10 cellular contexts compared by ENCODE assay signal in genomic region chr9:129038109-129038852, GRCh38. TPM values are rescaled to one million over a fixed set of nuclear protein-coding genes. Genes with fewer than 3 reads are reported as not detected.
DNase-seq lines count a peak whose midpoint lies in the region; ATAC-seq, FAIRE-seq and TF ChIP-seq lines count a peak whose summit lies in the region.
"Had no signal": no experiment of that assay in that cellular context is flagged by ENCODE, and none has a peak within 500 bp of the region (broad histone marks: within the 10 kb centered on the region; RNA-seq: fewer than 3 reads in every experiment).

No MANE protein-coding gene starts in this region.

- peaks cover 30% of the 10 kb centered on the region for H3K4me1 Mint-ChIP-seq in activated naive CD4-positive, alpha-beta T cell treated with anti-CD3 and anti-CD28 coated beads for 36 hours (ENCODE audit: low read depth)
- H3K4me1 Mint-ChIP-seq in mesothelial cell of epicardium: peaks cover 24% of the 10 kb centered on the region

- CTCF ChIA-PET in activated naive CD4-positive, alpha-beta T cell treated with anti-CD3 and anti-CD28 coated beads for 36 hours (lab: Charles Lee): interaction anchor here (0.5 to 1.2 kb wide), 2 partner anchors 10 to 50 kb away, joined by 3 to 6 read pairs; partner anchors contain the start of gene SH3GLB2

- H3K27ac Mint-ChIP-seq in activated naive CD4-positive, alpha-beta T cell treated with anti-CD3 and anti-CD28 coated beads for 36 hours: no peak overlapping the region
- peak overlapping the region in 1 of 2 donors; percentile 44 for H3K27ac Mint-ChIP-seq in activated naive CD4-positive, alpha-beta T cell treated with anti-CD3 and anti-CD28 coated beads, Interleukin-2, amount 50 U/mL, for 72 hours
- H3K27ac Mint-ChIP-seq in mesothelial cell of epicardium: peak overlapping the region; percentile 47

- peaks cover 13% of the 10 kb centered on the region for H3K36me3 Mint-ChIP-seq in activated naive CD4-positive, alpha-beta T cell treated with anti-CD3 and anti-CD28 coated beads for 36 hours (ENCODE audit: low read depth)
- H3K36me3 Mint-ChIP-seq in activated naive CD4-positive, alpha-beta T cell treated with anti-CD3 and anti-CD28 coated beads, Interleukin-2, amount 50 U/mL, for 72 hours: peaks cover 6 to 7% of the 10 kb centered on the region in 2 donors
- H3K36me3 Mint-ChIP-seq in mesothelial cell of epicardium: peaks cover 4% of the 10 kb centered on the region

- ATAC-seq in activated naive CD4-positive, alpha-beta T cell treated with anti-CD3 and anti-CD28 coated beads, Interleukin-2, amount 50 U/mL, for 72 hours: no peak
- ATAC-seq: left lung had no signal

- no peaks in the 10 kb centered on the region for H3K36me3 ChIP-seq in urinary bladder (ENCODE audit: insufficient read depth)

- FAIRE-seq in frontal cortex (lab: Jason Lieb, UNC): no peak

- TF ChIP-seq CTCF in cardiac fibroblast (IDR thresholded peaks at IDR 0.05; ENCODE audit: low read depth, low read length) (no peak), mesothelial cell of epicardium (IDR thresholded peaks at IDR 0.05; ENCODE audit: unreplicated experiment) (no peak)

- peak overlapping the region; percentile 98 for H3K4me3 Mint-ChIP-seq in activated naive CD4-positive, alpha-beta T cell treated with anti-CD3 and anti-CD28 coated beads for 36 hours
- peak overlapping the region; percentile 93 for H3K4me3 Mint-ChIP-seq in mesothelial cell of epicardium

- peaks cover 2% of the 10 kb centered on the region for H3K4me1 ChIP-seq in urinary bladder (ENCODE audit: insufficient read depth)

- H3K9me3 Mint-ChIP-seq in activated naive CD4-positive, alpha-beta T cell treated with anti-CD3 and anti-CD28 coated beads for 36 hours: no peaks in the 10 kb centered on the region
- no peaks in the 10 kb centered on the region for H3K9me3 Mint-ChIP-seq in activated naive CD4-positive, alpha-beta T cell treated with anti-CD3 and anti-CD28 coated beads, Interleukin-2, amount 50 U/mL, for 72 hours
- no peaks in the 10 kb centered on the region for H3K9me3 Mint-ChIP-seq in mesothelial cell of epicardium

- H3K27me3 Mint-ChIP-seq in activated naive CD4-positive, alpha-beta T cell treated with anti-CD3 and anti-CD28 coated beads for 36 hours (ENCODE audit: low read depth): no peaks in the 10 kb centered on the region
- H3K27me3 Mint-ChIP-seq in mesothelial cell of epicardium (ENCODE audit: low read depth): no peaks in the 10 kb centered on the region

- intact Hi-C loops in activated naive CD4-positive, alpha-beta T cell treated with anti-CD3 and anti-CD28 coated beads for 36 hours (cut with micrococcal nuclease): loop anchor here (5.0 kb wide), 1 partner anchor 91 kb away; the partner anchor contains the start of genes DOLK and NUP188

- H3K27ac ChIP-seq in urinary bladder (ENCODE audit: low read depth): peak overlapping the region; percentile 2
- H3K27ac ChIP-seq: left lung had no signal

- DNase-seq in activated naive CD4-positive, alpha-beta T cell treated with anti-CD3 and anti-CD28 coated beads for 36 hours: no peak
- DNase-seq in activated naive CD4-positive, alpha-beta T cell treated with anti-CD3 and anti-CD28 coated beads, Interleukin-2, amount 50 U/mL, for 72 hours (ENCODE audit: low spot score in 2 of 2): no peak
- DNase-seq in cardiac fibroblast (ENCODE audit: low read depth in 2 of 2) (peak; percentile 13 to 26), mesothelial cell of epicardium (ENCODE audit: low spot score in 2 of 2, unreplicated experiment in 2 of 2) (no peak), germinal center (ENCODE audit: low spot score) (no peak), frontal cortex (ENCODE audit: low spot score in 2 of 2) (no peak)
- no peak for DNase-seq in stimulated activated CD4-positive, alpha-beta T cell treated with anti-CD3 and anti-CD28 coated beads, Interleukin-1b, Interleukin-23, amount 100 ng/mL, for 48 hours
- DNase-seq: COR-L47, left lung had no signal

- 66% methylated on average over 8 of the region's 8 CpGs for WGBS in urinary bladder

- H3K4me3 ChIP-seq in cardiac fibroblast (replicated peaks in 1 of 2; ENCODE audit: low read depth in 2 of 2, low read length in 2 of 2) (peak overlapping the region in 1 of 2 donors; percentile 24), urinary bladder (ENCODE audit: low read depth, low read length) (no peak overlapping the region)

RNA-seq across cellular contexts. Expression of gene MIGA2, which starts 1.9 kb away (rescaled TPM):
- 10 to 100 TPM; 36.3 to 42.7 TPM for total RNA-seq in activated naive CD4-positive, alpha-beta T cell treated with anti-CD3 and anti-CD28 coated beads for 36 hours
- total RNA-seq in activated naive CD4-positive, alpha-beta T cell treated with anti-CD3 and anti-CD28 coated beads, Interleukin-2, amount 50 U/mL, for 72 hours: 10 to 100 TPM; 30.4 to 79.3 TPM
- total RNA-seq in mesothelial cell of epicardium (36.1 to 37.9 TPM (median 36.2 TPM) in 3 replicates), urinary bladder (16.4 TPM), frontal cortex (12.6 TPM)
- 34.5 TPM for polyA plus RNA-seq in urinary bladder

RNA-seq across cellular contexts. Expression of gene SH3GLB2, which starts 10.2 kb away (rescaled TPM):
- 10 to 100 TPM; 38.0 to 38.2 TPM for total RNA-seq in activated naive CD4-positive, alpha-beta T cell treated with anti-CD3 and anti-CD28 coated beads for 36 hours
- 10 to 100 TPM; 44.1 to 59.9 TPM for total RNA-seq in activated naive CD4-positive, alpha-beta T cell treated with anti-CD3 and anti-CD28 coated beads, Interleukin-2, amount 50 U/mL, for 72 hours
- total RNA-seq in mesothelial cell of epicardium (173 to 174 TPM (median 174 TPM) in 3 replicates), urinary bladder (49.6 TPM), frontal cortex (60.3 TPM)
- 119 TPM for polyA plus RNA-seq in urinary bladder

RNA-seq across cellular contexts. Expression of gene DOLPP1, which starts 42.6 kb away (rescaled TPM):
- 10 to 100 TPM; 15.5 to 19.9 TPM for total RNA-seq in activated naive CD4-positive, alpha-beta T cell treated with anti-CD3 and anti-CD28 coated beads for 36 hours
- total RNA-seq in activated naive CD4-positive, alpha-beta T cell treated with anti-CD3 and anti-CD28 coated beads, Interleukin-2, amount 50 U/mL, for 72 hours: 10 to 100 TPM; 11.6 to 36.1 TPM
- total RNA-seq in mesothelial cell of epicardium: 16.9 to 21.5 TPM (median 20.0 TPM) in 3 replicates
- total RNA-seq in urinary bladder: 9.0 TPM
- 10.5 TPM for polyA plus RNA-seq in urinary bladder
- total RNA-seq in frontal cortex: 16.7 TPM

Comparison
In these comparisons a context has a peak if more than half of its experiments do, and no peak if none do; other contexts are left out.
1. DNase-seq: peak in cardiac fibroblast (2 of 2); none in activated naive CD4-positive, alpha-beta T cell treated with anti-CD3 and anti-CD28 coated beads for 36 hours (single experiment), activated naive CD4-positive, alpha-beta T cell treated with anti-CD3 and anti-CD28 coated beads, Interleukin-2, amount 50 U/mL, for 72 hours (0 of 2), mesothelial cell of epicardium (0 of 2), stimulated activated CD4-positive, alpha-beta T cell treated with anti-CD3 and anti-CD28 coated beads, Interleukin-1b, Interleukin-23, amount 100 ng/mL, for 48 hours (single experiment), germinal center (single experiment) and frontal cortex (0 of 2).